In genomic region chr7:7567898-7568531, GRCh38 we compare ENCODE assay signal across 8 cellular contexts. TPM values are rescaled to one million over a fixed set of nuclear protein-coding genes. Genes with fewer than 3 reads are reported as not detected.
DNase-seq lines count a peak whose midpoint lies in the region; ATAC-seq and TF ChIP-seq lines count a peak whose summit lies in the region.

No MANE protein-coding gene starts in this region.

- H3K9me3 ChIP-seq in SJCRH30 (replicated peaks), result no peaks in the 10 kb centered on the region
- no peaks in the 10 kb centered on the region for H3K9me3 ChIP-seq in smooth muscle cell (replicated peaks; ENCODE audit: low read depth)

- peak overlapping the region; percentile 91 for H3K9ac ChIP-seq in smooth muscle cell (ENCODE audit: low read depth)

- H3K27me3 ChIP-seq in SJCRH30, result no peaks in the 10 kb centered on the region
- no peaks in the 10 kb centered on the region for H3K27me3 ChIP-seq in foreskin keratinocyte
- no peaks in the 10 kb centered on the region for H3K27me3 ChIP-seq in smooth muscle cell (ENCODE audit: low read depth)

- no peak overlapping the region for H2AFZ ChIP-seq in smooth muscle cell (ENCODE audit: low read depth)

- peaks cover 11% of the 10 kb centered on the region for H3F3A ChIP-seq in smooth muscle cell (ENCODE audit: low read depth)

- peak; percentile 35 for DNase-seq in DMS 273 (lab: John Stamatoyannopoulos, UW; ENCODE audit: unreplicated experiment)
- no peak for DNase-seq in DMS 273 treated with DMSO at 0.1 percent for 48 hours (lab: John Stamatoyannopoulos, UW)
- no peak for DNase-seq in SJCRH30
- no peak for DNase-seq in foreskin keratinocyte
- DNase-seq in smooth muscle cell (lab: John Stamatoyannopoulos, UW; ENCODE audit: unreplicated experiment), result no peak
- no peak for DNase-seq in SIG-M5 treated with dmso at 0.1 percent for 504 hours (lab: John Stamatoyannopoulos, UW; ENCODE audit: unreplicated experiment)

- TF ChIP-seq CTCF in foreskin keratinocyte (conservative IDR thresholded peaks at IDR 0.05) (no peak), smooth muscle cell (IDR thresholded peaks at IDR 0.05; ENCODE audit: borderline replicate concordance, insufficient read depth, poor library complexity, severe bottlenecking) (no peak)

- 41% methylated on average over 2 of the region's 2 CpGs for WGBS in smooth muscle cell (ENCODE audit: low lambda C conversion rate)

- H3K36me3 ChIP-seq in SJCRH30 (peaks cover 20% of the 10 kb centered on the region), smooth muscle cell (ENCODE audit: low read depth) (no peaks in the 10 kb centered on the region)

- H3K27ac ChIP-seq in SJCRH30 (no peak overlapping the region), foreskin keratinocyte (peak overlapping the region; percentile 88), smooth muscle cell (ENCODE audit: low read depth) (peak overlapping the region; percentile 81)

- peaks cover 3% of the 10 kb centered on the region for H4K20me1 ChIP-seq in smooth muscle cell (ENCODE audit: low read depth)

- H3K79me2 ChIP-seq in smooth muscle cell (ENCODE audit: low read depth), result peaks cover 50% of the 10 kb centered on the region

- peak overlapping the region; percentile 97 for H3K4me2 ChIP-seq in smooth muscle cell

- H3K4me3 ChIP-seq in SJCRH30, result peak overlapping the region; percentile 91
- peak overlapping the region; percentile 83 for H3K4me3 ChIP-seq in smooth muscle cell

- no peak for ATAC-seq in foreskin keratinocyte
- ATAC-seq in HG03571 (IDR thresholded peaks at IDR 0.05; ENCODE audit: unreplicated experiment), result no peak
- ATAC-seq in GM21576 (IDR thresholded peaks at IDR 0.05; ENCODE audit: unreplicated experiment), result no peak

- H3K4me1 ChIP-seq in SJCRH30, result peaks cover 11% of the 10 kb centered on the region; the same call in 1 of the 2 replicates
- H3K4me1 ChIP-seq in foreskin keratinocyte, result peaks cover 23% of the 10 kb centered on the region
- H3K4me1 ChIP-seq in smooth muscle cell (ENCODE audit: low read depth), result peaks cover 17% of the 10 kb centered on the region

RNA-seq across cellular contexts. Expression of gene MIOS, which starts 1.3 kb away (rescaled TPM):
- 44.4 and 47.1 TPM in 2 replicates for total RNA-seq in SJCRH30 (2014; rRNA removed; shearing (Covaris generic))
- total RNA-seq in foreskin keratinocyte (20.8 and 22.6 TPM in 2 replicates), smooth muscle cell (25.9 and 30.7 TPM in 2 replicates)
- polyA plus RNA-seq in foreskin keratinocyte (6.4 and 8.0 TPM in 2 replicates), smooth muscle cell (10.3 and 16.5 TPM in 2 replicates)

RNA-seq across cellular contexts. Expression of gene COL28A1, which starts 32.3 kb away (rescaled TPM):
- total RNA-seq in SJCRH30 (2014; rRNA removed; shearing (Covaris generic)), result 0.02 and 0.03 TPM in 2 replicates
- total RNA-seq in foreskin keratinocyte (not detected in 2 replicates), smooth muscle cell (0.04 and 0.13 TPM in 2 replicates)
- polyA plus RNA-seq in foreskin keratinocyte (not detected in 2 replicates), smooth muscle cell (not detected in 2 replicates)
